Comparison of ENCODE assay signal across 8 cellular contexts in the genomic region with DNA sequence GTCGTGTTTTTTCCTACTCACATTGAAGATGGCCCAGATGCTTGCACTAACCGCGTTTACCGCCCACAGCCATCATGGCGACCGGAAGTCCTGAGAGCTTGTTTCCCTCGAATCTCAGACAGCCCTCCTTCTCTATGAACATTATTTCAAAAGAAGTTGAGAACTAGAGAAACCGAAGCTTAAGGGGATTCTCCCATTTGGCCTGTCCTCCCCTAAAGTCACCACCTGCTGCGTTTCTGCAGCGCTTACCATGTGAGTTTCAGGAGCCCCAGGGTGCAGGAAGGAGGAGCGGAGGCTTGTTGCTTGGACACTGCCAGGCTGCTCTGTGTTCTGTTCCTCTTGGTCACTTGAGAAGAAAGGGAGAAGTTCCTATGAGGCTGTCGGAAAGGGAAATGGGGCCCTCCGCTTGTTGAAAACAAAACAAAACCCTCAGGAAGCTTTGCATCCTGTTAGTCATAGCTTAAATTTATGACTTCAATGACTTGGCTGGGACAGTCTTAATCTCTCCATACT. TPM values are rescaled to one million over a fixed set of nuclear protein-coding genes. Genes with fewer than 3 reads are reported as not detected.
DNase-seq lines count a peak whose midpoint lies in the region; ATAC-seq, FAIRE-seq and TF ChIP-seq lines count a peak whose summit lies in the region.

No MANE protein-coding gene starts in this region.

- H3K27ac ChIP-seq in CD8-positive, alpha-beta memory T cell (ENCODE audit: low read depth, low read length), result peak overlapping the region; percentile 74
- H3K27ac ChIP-seq in pancreas, result peak overlapping the region in 2 of 4 donors; percentile 37 to 51
- H3K27ac ChIP-seq in upper lobe of left lung, result peak overlapping the region; percentile 74 to 90 (median 86)

- no peaks in the 10 kb centered on the region for H3K9me3 ChIP-seq in CD8-positive, alpha-beta memory T cell (ENCODE audit: low read length)
- no peaks in the 10 kb centered on the region for H3K9me3 ChIP-seq in pancreas
- H3K9me3 ChIP-seq in upper lobe of left lung, result no peaks in the 10 kb centered on the region

- TF ChIP-seq POLR2A in upper lobe of left lung (IDR thresholded peaks at IDR 0.05), result peak in 3 of 4 donors; percentile 54 to 81 (median 63)

- intact Hi-C loops in pancreas (cut with DNase I), result no loop called here

- peaks cover 81 to 90% (median 87%) of the 10 kb centered on the region in 3 donors for H3K4me1 Mint-ChIP-seq in CD8-positive, alpha-beta memory T cell

- H3K4me3 ChIP-seq in CD8-positive, alpha-beta memory T cell (ENCODE audit: low read length), result peak overlapping the region; percentile 60
- H3K4me3 ChIP-seq in cardiac fibroblast (replicated peaks in 1 of 2; ENCODE audit: low read depth in 2 of 2, low read length in 2 of 2), result no peak overlapping the region
- peak overlapping the region in 1 of 4 donors; percentile 31 for H3K4me3 ChIP-seq in pancreas
- peak overlapping the region; percentile 26 to 54 (median 39) for H3K4me3 ChIP-seq in upper lobe of left lung

- H3K4me1 ChIP-seq in CD8-positive, alpha-beta memory T cell (ENCODE audit: insufficient read depth, low read length), result peaks cover 81% of the 10 kb centered on the region
- H3K4me1 ChIP-seq in pancreas (peaks cover 5 to 15% (median 11%) of the 10 kb centered on the region in 3 donors), upper lobe of left lung (peaks cover 39 to 60% (median 49%) of the 10 kb centered on the region in 4 donors)

- TF ChIP-seq CTCF in cardiac fibroblast (IDR thresholded peaks at IDR 0.05; ENCODE audit: low read depth, low read length) (no peak), pancreas (IDR thresholded peaks at IDR 0.05) (no peak), upper lobe of left lung (IDR thresholded peaks at IDR 0.05) (no peak)

- H3K9me3 Mint-ChIP-seq in CD8-positive, alpha-beta memory T cell, result no peaks in the 10 kb centered on the region

- POLR2A ChIA-PET in CD8-positive, alpha-beta memory T cell (lab: Charles Lee), result interaction anchor here (0.6 to 1.4 kb wide), 7 partner anchors 8 to 388 kb away, joined by 3 to 13 read pairs (median 4); a partner anchor contains a TSS

- peak; percentile 80 for ATAC-seq in HG02759 (IDR thresholded peaks at IDR 0.05; ENCODE audit: unreplicated experiment)
- ATAC-seq in pancreas, result peak in 3 of 4 donors; percentile 25 to 81 (median 81)
- ATAC-seq in upper lobe of left lung (ENCODE audit: low FRiP score in 2 of 2), result peak; percentile 87 to 90
- ATAC-seq in GM21367 (IDR thresholded peaks at IDR 0.05; ENCODE audit: unreplicated experiment), result no peak

- 84 to 85% methylated on average over 13 of the region's 13 CpGs for WGBS in pancreas, 2 donors
- WGBS in upper lobe of left lung, 2 donors, result 34 to 41% methylated on average over 13 of the region's 13 CpGs

- peaks cover 9% of the 10 kb centered on the region for H3K36me3 ChIP-seq in CD8-positive, alpha-beta memory T cell (ENCODE audit: insufficient read depth, low read length)
- peaks cover 0 to 14% (median 0%) of the 10 kb centered on the region in 3 donors for H3K36me3 ChIP-seq in pancreas
- peaks cover 0 to 15% (median 1%) of the 10 kb centered on the region in 4 donors for H3K36me3 ChIP-seq in upper lobe of left lung

- H3K4me3 Mint-ChIP-seq in CD8-positive, alpha-beta memory T cell, result peak overlapping the region; percentile 94 to 97 (median 95)

- no peak for FAIRE-seq in pancreas (lab: Jason Lieb, UNC)

- TF ChIP-seq EP300 in upper lobe of left lung (IDR thresholded peaks at IDR 0.05), result peak in 1 of 4 donors; percentile 57

- H3K27me3 Mint-ChIP-seq in CD8-positive, alpha-beta memory T cell, result no peaks in the 10 kb centered on the region

- CTCF ChIA-PET in CD8-positive, alpha-beta memory T cell (lab: Charles Lee), result interaction anchor here (0.8 to 1.9 kb wide), 7 partner anchors 10 to 142 kb away, joined by 3 to 8 read pairs (median 3); a partner anchor contains a TSS

- H3K36me3 Mint-ChIP-seq in CD8-positive, alpha-beta memory T cell, result peaks cover 11 to 58% (median 14%) of the 10 kb centered on the region in 3 donors

- peak overlapping the region; percentile 94 to 100 (median 98) for H3K27ac Mint-ChIP-seq in CD8-positive, alpha-beta memory T cell

- peak; percentile 53 to 86 (median 66) for DNase-seq in CD8-positive, alpha-beta memory T cell
- peak; percentile 58 for DNase-seq in T-helper 9 cell
- DNase-seq in cardiac fibroblast (ENCODE audit: low read depth in 2 of 2), result peak; percentile 44 to 52
- DNase-seq in pancreas, result peak in 1 of 6 donors; percentile 43
- DNase-seq in upper lobe of left lung, result peak in 1 of 2 donors; percentile 76
- DNase-seq in iPS-NIHi7 (ENCODE audit: extremely low spot score), result no peak

- no peaks in the 10 kb centered on the region for H3K27me3 ChIP-seq in CD8-positive, alpha-beta memory T cell (ENCODE audit: insufficient read depth, low read length, poor library complexity, severe bottlenecking)
- no peaks in the 10 kb centered on the region for H3K27me3 ChIP-seq in pancreas
- no peaks in the 10 kb centered on the region for H3K27me3 ChIP-seq in upper lobe of left lung

RNA-seq across cellular contexts. Expression of a gene that starts 6.2 kb away (rescaled TPM):
- total RNA-seq in CD8-positive, alpha-beta memory T cell, result 100 to 1,000 TPM; 132 TPM
- polyA plus RNA-seq in CD8-positive, alpha-beta memory T cell, result 95.8 TPM
- total RNA-seq in pancreas (10 to 100 TPM in 5 of 6 donors, 1 to 10 TPM in 1; 8.6 to 26.0 (median 15.1) TPM), upper lobe of left lung (100 to 1,000 TPM in 1 of 6 donors, 10 to 100 TPM in 5; 35.1 to 138 (median 77.8) TPM)
- 10 to 100 TPM; 19.4 to 19.8 TPM for polyA plus RNA-seq in pancreas

RNA-seq across cellular contexts. Expression of a gene that starts 20.3 kb away (rescaled TPM):
- under 1 TPM in 1 of 2 experiments, not detected in 1; 0.13 TPM for total RNA-seq in CD8-positive, alpha-beta memory T cell
- polyA plus RNA-seq in CD8-positive, alpha-beta memory T cell, result not detected
- 1 to 10 TPM in 3 of 6 donors, under 1 TPM in 3; 0.16 to 2.0 (median 0.94) TPM for total RNA-seq in pancreas
- polyA plus RNA-seq in pancreas, result under 1 TPM; 0.30 to 0.70 TPM
- 1 to 10 TPM; 1.0 to 4.5 (median 1.2) TPM for total RNA-seq in upper lobe of left lung

Comparison
In these comparisons a context has a peak if more than half of its experiments do, and no peak if none do; other contexts are left out.
1. H3K4me3 ChIP-seq: peak in CD8-positive, alpha-beta memory T cell (single experiment) and upper lobe of left lung (4 of 4); none in cardiac fibroblast (0 of 2).